29 cellular contexts compared by ENCODE assay signal in the genomic region with DNA sequence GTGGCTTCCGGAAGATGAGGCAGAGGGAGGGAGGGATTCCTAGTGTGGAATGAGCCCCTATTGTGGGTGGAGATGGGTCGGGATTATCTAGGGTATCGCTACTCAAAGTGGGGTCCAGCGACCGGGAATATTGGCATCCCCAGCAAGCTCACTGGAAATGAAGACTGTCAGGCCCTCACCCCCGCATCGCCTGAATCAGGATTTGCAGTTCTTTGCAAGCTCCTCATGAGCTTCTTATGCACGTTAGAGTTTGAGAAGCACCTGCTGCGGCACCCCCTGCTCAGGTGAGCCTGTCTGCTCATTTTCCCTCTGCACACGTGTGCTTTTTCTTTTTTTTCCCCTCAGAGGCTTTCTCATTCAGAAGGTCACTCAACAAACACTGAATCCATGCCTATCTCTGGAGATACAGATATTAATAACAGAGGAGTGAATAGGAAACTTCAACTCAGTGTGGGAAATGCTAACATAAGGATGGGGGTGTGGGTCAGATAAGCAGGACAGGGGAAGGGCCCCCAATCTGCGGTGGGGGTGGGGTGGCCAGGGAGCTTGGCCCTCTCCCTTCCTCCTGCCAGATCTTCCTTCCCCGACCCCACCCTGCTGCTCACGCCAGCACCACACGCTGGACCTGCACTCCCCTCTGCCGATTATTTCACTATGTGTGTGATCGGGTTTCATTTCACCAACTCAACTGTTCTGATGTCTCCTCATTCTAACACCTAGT.
"Had no signal": no experiment of that assay in that cellular context is flagged by ENCODE, and none has a peak within 500 bp of the region (broad histone marks: within the 10 kb centered on the region; RNA-seq: fewer than 3 reads in every experiment).

No MANE protein-coding gene starts in this region.

- H3K9ac ChIP-seq: parathyroid adenoma had no signal

- H2AFZ ChIP-seq: parathyroid adenoma had no signal

- H3K4me1 ChIP-seq: breast epithelium, esophagus muscularis mucosa, sigmoid colon, uterus had no signal

- H3K27ac ChIP-seq: breast epithelium, esophagus muscularis mucosa, gastrocnemius medialis, neutrophil, parathyroid adenoma, sigmoid colon, testis, uterus had no signal

- ATAC-seq: activated T-cell treated with anti-CD3 and anti-CD28 coated beads, Interleukin-2, amount 50 U/mL, for 4 hours; effector memory CD8-positive, alpha-beta T cell; gastrocnemius medialis; left ventricle myocardium superior; natural killer cell; stimulated activated naive B cell treated with anti-CD40 and anti-IgM and Interleukin-4, amounts not matched to agents 10 μg/mL and 1 μg/mL and 100 μg/mL, for 72 hours had no signal

- H3K4me3 Mint-ChIP-seq: activated naive CD8-positive, alpha-beta T cell treated with anti-CD3 and anti-CD28 coated beads, Interleukin-2, amount 10 ng/mL, durations not matched to agents 7 days and 5 days; activated T-cell treated with anti-CD3 and anti-CD28 coated beads, Interleukin-2, amount 50 U/mL, for 4 hours; central memory CD8-positive, alpha-beta T cell; effector memory CD8-positive, alpha-beta T cell; natural killer cell; stimulated activated naive B cell treated with anti-CD40 and anti-IgM and Interleukin-4, amounts not matched to agents 10 μg/mL and 1 μg/mL and 100 μg/mL, for 72 hours; T-helper 2 cell treated with Interferon-gamma antibody and Interleukin-4, amounts not matched to agents 5 μg/mL and 100 μg/mL, for 36 hours had no signal

- H3K27me3 ChIP-seq: breast epithelium, esophagus muscularis mucosa, gastrocnemius medialis, neutrophil, sigmoid colon, testis, uterus had no signal

- H3K27me3 Mint-ChIP-seq: activated naive CD8-positive, alpha-beta T cell treated with anti-CD3 and anti-CD28 coated beads, Interleukin-2, amount 10 ng/mL, durations not matched to agents 7 days and 5 days; central memory CD8-positive, alpha-beta T cell; effector memory CD8-positive, alpha-beta T cell had no signal

- H3K4me2 ChIP-seq: smooth muscle cell had no signal

- H3K36me3 Mint-ChIP-seq: activated naive CD8-positive, alpha-beta T cell treated with anti-CD3 and anti-CD28 coated beads, Interleukin-2, amount 10 ng/mL, durations not matched to agents 7 days and 5 days; natural killer cell; stimulated activated naive B cell treated with anti-CD40 and anti-IgM and Interleukin-4, amounts not matched to agents 10 μg/mL and 1 μg/mL and 100 μg/mL, for 72 hours had no signal

- H3K9me3 Mint-ChIP-seq: activated naive CD8-positive, alpha-beta T cell treated with anti-CD3 and anti-CD28 coated beads, Interleukin-2, amount 10 ng/mL, durations not matched to agents 7 days and 5 days; activated T-cell treated with anti-CD3 and anti-CD28 coated beads, Interleukin-2, amount 50 U/mL, for 4 hours; activated T-helper 2 cell treated with anti-CD3 and anti-CD28 coated beads, Interferon-gamma antibody, Interleukin-2, Interleukin-4, amounts not matched to agents 10 μg/mL and 5 μg/mL and 100 μg/mL, durations not matched to agents 14 hours and 24 hours and 36 hours; central memory CD8-positive, alpha-beta T cell; effector memory CD8-positive, alpha-beta T cell; natural killer cell; T-helper 2 cell treated with Interferon-gamma antibody and Interleukin-4, amounts not matched to agents 5 μg/mL and 100 μg/mL, for 36 hours had no signal

- H3K9me3 ChIP-seq: breast epithelium, esophagus muscularis mucosa, gastrocnemius medialis, neutrophil, sigmoid colon, testis, uterus had no signal

- H3K4me3 ChIP-seq: breast epithelium, esophagus muscularis mucosa, gastrocnemius medialis, sigmoid colon, smooth muscle cell, testis, uterus had no signal

- H3K4me1 Mint-ChIP-seq: central memory CD8-positive, alpha-beta T cell had no signal

- H3K79me2 ChIP-seq: parathyroid adenoma had no signal

- H3K36me3 ChIP-seq: breast epithelium, esophagus muscularis mucosa, gastrocnemius medialis, neutrophil, sigmoid colon, uterus had no signal

- H3K27ac Mint-ChIP-seq: activated naive CD8-positive, alpha-beta T cell treated with anti-CD3 and anti-CD28 coated beads, Interleukin-2, amount 10 ng/mL, durations not matched to agents 7 days and 5 days; activated T-helper 2 cell treated with anti-CD3 and anti-CD28 coated beads, Interferon-gamma antibody, Interleukin-2, Interleukin-4, amounts not matched to agents 10 μg/mL and 5 μg/mL and 100 μg/mL, durations not matched to agents 14 hours and 24 hours and 36 hours; effector memory CD8-positive, alpha-beta T cell; natural killer cell; T-helper 2 cell treated with Interferon-gamma antibody and Interleukin-4, amounts not matched to agents 5 μg/mL and 100 μg/mL, for 36 hours had no signal

- DNase-seq: activated CD4-positive, alpha-beta T cell treated with anti-CD3 and anti-CD28 coated beads for 4 hours; activated CD4-positive, alpha-beta T cell treated with anti-CD3 and anti-CD28 coated beads, Interleukin-2, amount 50 U/mL, for 48 hours; activated CD4-positive, CD25-positive, alpha-beta regulatory T cell; activated CD8-positive, alpha-beta memory T cell treated with anti-CD3 and anti-CD28 coated beads, Interleukin-2, amount 50 U/mL, for 48 hours; activated naive CD4-positive, alpha-beta T cell; activated naive CD8-positive, alpha-beta T cell treated with anti-CD3 and anti-CD28 coated beads, Interleukin-2, amount 10 ng/mL, durations not matched to agents 7 days and 5 days; activated T-cell treated with anti-CD3 and anti-CD28 coated beads, Interleukin-2, amount 50 U/mL, for 4 hours; amniotic stem cell; effector memory CD8-positive, alpha-beta T cell; gastrocnemius medialis; hypothalamus; left ventricle myocardium superior; mammary epithelial cell; midbrain; natural killer cell; sigmoid colon; stimulated activated CD4-positive, alpha-beta T cell treated with anti-CD3 and anti-CD28 coated beads, Interleukin-15, amount 100 ng/mL, for 24 hours; stimulated activated CD8-positive, alpha-beta memory T cell treated with anti-CD3 and anti-CD28 coated beads, Interleukin-4, amount 100 ng/mL, for 48 hours; stimulated activated naive B cell treated with anti-CD40 and anti-IgM and Interleukin-4, amounts not matched to agents 10 μg/mL and 1 μg/mL and 100 μg/mL, for 72 hours; testis; uterus had no signal
